Comparison of ENCODE assay signal across 8 cellular contexts in the genomic region with DNA sequence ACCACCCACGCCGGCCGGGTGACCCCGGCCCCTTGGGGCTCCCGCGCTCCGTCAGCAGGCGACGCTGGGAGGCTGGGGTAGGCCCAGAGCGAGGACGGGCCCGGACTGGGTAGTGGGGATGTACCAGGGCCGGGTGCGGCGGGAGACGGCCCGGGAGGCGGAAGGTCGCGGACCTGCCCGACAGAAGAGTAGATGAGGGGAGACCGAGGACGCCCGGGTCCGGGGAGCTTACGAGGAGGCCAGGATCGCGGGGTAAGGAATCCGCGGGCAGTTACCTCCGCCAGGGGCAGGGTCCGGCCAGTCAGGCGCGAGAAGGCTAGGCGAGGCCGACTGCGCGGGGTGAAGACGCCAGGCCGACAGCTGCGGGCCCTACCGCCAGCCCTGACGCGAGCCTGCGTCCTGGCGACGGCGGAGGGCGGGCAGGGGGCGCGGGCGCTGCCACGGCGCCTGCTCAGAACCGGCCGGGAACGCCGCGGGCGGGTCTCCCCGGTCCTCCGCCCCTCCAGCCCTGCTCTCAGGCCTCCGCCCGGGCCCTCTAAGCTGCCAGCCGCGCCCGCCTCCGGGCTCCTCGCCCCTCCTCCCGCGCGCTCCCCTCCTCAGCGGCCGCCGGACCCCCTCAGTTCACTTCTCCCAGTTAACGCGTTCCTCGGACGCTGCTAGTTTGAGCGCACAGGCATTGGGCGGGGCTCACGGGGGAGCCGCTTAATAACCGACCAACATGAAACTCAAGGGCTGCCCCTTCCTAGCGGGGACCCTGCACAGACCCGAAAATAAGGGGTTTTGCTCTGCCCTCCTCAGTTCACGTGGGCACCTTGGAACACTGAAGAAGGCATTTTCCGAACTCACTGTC. TPM values are rescaled to one million over a fixed set of nuclear protein-coding genes. Genes with fewer than 3 reads are reported as not detected.
DNase-seq lines count a peak whose midpoint lies in the region; ATAC-seq and TF ChIP-seq lines count a peak whose summit lies in the region.

TSS of gene CPLANE1 (minus strand) at position 407 of the 850 bp plus-strand sequence. CDS start 1,678 bp downstream, outside the sequence.

- ATAC-seq in GM18873 (IDR thresholded peaks at IDR 0.05; ENCODE audit: low FRiP score, unreplicated experiment), result peak; percentile 69
- ATAC-seq in HG03108 (IDR thresholded peaks at IDR 0.05; ENCODE audit: unreplicated experiment), result peak; percentile 79
- ATAC-seq in left lung, result peak; percentile 97

- intact Hi-C loops in left lung (cut with DNase I), result no loop called here

- DNase-seq in AG09309 (ENCODE audit: low read depth) (no peak), NCI-H446 (lab: John Stamatoyannopoulos, UW) (peak; percentile 86 to 95), dedifferentiated amniotic fluid mesenchymal stem cell (ENCODE audit: extremely low spot score) (peak; percentile 63), left lung (peak; percentile 80 to 93)
- DNase-seq in activated CD4-positive, alpha-beta T cell treated with anti-CD3 and anti-CD28 coated beads for 4 hours, result peak; percentile 33 to 38
- DNase-seq in stimulated activated CD4-positive, alpha-beta T cell treated with anti-CD3 and anti-CD28 coated beads, Interleukin-2, amount 100 ng/mL, for 4 hours (ENCODE audit: low read depth), result peak; percentile 28

- peaks cover 19 to 26% of the 10 kb centered on the region in 2 donors for H3K4me1 ChIP-seq in left lung

- H3K27me3 ChIP-seq in left lung, result no peaks in the 10 kb centered on the region

- TF ChIP-seq CTCF in AG09309 (IDR thresholded peaks at IDR 0.05; ENCODE audit: control insufficient read depth, insufficient read depth, low read depth, low read length, missing control alignments), result peak; percentile 13
- TF ChIP-seq CTCF in left lung (IDR thresholded peaks at IDR 0.05), result no peak

- peak within 1 kb of the TSS; percentile 65 for H3K4me3 ChIP-seq in AG09309 (ENCODE audit: control insufficient read depth, low read depth, low read length)
- H3K4me3 ChIP-seq in left lung, result peak within 1 kb of the TSS; percentile 65 to 89

- H3K36me3 ChIP-seq in left lung, result peaks cover 0 to under 1% of the 10 kb centered on the region in 2 donors

- peak within 1 kb of the TSS; percentile 88 to 90 for H3K27ac ChIP-seq in left lung

- H3K9me3 ChIP-seq in left lung, result peaks cover 0 to 4% of the 10 kb centered on the region in 2 donors

RNA-seq across cellular contexts. Expression of gene CPLANE1, which starts in this region (rescaled TPM):
- 10 to 100 TPM; 20.1 to 26.1 TPM for total RNA-seq in left lung
